ENCODE assay signal across 8 cellular contexts in the genomic region with DNA sequence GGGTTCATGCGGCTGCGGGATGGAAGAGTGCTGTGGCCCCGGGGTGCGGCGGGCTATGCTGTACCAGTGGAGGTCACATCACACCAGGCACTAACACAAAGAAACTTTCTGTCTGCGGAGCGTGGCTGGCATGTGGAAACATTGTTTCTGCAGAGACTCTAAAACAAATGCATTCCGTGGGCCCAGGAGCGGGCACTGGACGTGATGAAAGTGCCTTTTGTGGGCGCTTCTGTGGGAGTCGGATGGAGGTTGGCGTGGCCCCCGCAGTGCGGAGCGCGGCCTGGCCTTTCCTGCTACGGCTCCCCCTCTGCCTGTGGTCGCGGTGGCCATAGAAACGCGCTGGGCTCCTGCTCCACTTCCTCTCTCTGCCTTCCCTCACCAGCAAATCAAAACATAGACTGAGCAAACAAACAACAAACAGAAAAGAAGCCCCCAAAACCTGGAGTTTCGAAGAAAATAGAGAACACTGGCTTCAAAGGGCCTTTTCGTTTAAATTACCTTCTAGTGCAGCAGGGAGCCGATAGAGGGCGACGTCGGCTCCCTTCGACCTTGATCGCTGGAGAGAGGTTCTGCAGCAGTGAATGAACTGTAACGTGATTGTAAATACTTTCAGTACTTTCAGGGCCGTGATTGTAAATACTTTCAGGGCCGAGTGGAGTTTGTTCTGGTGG. TPM values are rescaled to one million over a fixed set of nuclear protein-coding genes. Genes with fewer than 3 reads are reported as not detected.
DNase-seq lines count a peak whose midpoint lies in the region; ATAC-seq, FAIRE-seq and TF ChIP-seq lines count a peak whose summit lies in the region.

No MANE protein-coding gene starts in this region.

- ATAC-seq in HG03354 (IDR thresholded peaks at IDR 0.05; ENCODE audit: poor library complexity, severe bottlenecking, unreplicated experiment), result peak; percentile 85
- no peak for ATAC-seq in GM18520 (IDR thresholded peaks at IDR 0.05; ENCODE audit: unreplicated experiment)

- H3K27ac Mint-ChIP-seq in CD14-positive monocyte (peak overlapping the region; percentile 58 to 91 (median 83)), astrocyte (ENCODE audit: unreplicated experiment) (no peak overlapping the region)

- peak; percentile 71 for TF ChIP-seq CTCF in CD14-positive monocyte (IDR thresholded peaks at IDR 0.05)
- peak; percentile 57 for TF ChIP-seq CTCF in astrocyte (IDR thresholded peaks at IDR 0.05; ENCODE audit: insufficient read depth, low read depth, low read length)
- TF ChIP-seq CTCF in keratinocyte (optimal IDR thresholded peaks at IDR 0.05 in 1 of 3, IDR thresholded peaks at IDR 0.05 in 1 of 3, conservative IDR thresholded peaks at IDR 0.05 in 1 of 3; ENCODE audit: extremely low read depth in 1 of 3, insufficient read depth in 2 of 3, low read length in 3 of 3), result peak; percentile 33 to 49 (median 47)

- intact Hi-C loops in CD14-positive monocyte (cut with micrococcal nuclease), result no loop called here

- no peaks in the 10 kb centered on the region for H3K4me1 ChIP-seq in astrocyte (ENCODE audit: insufficient read depth, low read length)
- H3K4me1 ChIP-seq in keratinocyte (ENCODE audit: control insufficient read depth, extremely low read depth, insufficient read depth, low read length), result peaks cover 3% of the 10 kb centered on the region

- DNase-seq in CD14-positive monocyte (ENCODE audit: low spot score) (no peak), GM19238 (ENCODE audit: insufficient read length, low spot score) (peak; percentile 13), SKM-1 treated with dmso at 0.1 percent for 144 hours (lab: John Stamatoyannopoulos, UW; ENCODE audit: unreplicated experiment) (peak; percentile 51), astrocyte (ENCODE audit: low read depth) (no peak), keratinocyte (ENCODE audit: low read depth, low spot score) (no peak)
- DNase-seq in stimulated activated CD4-positive, alpha-beta T cell treated with anti-CD3 and anti-CD28 coated beads, Interleukin-4, amount 100 ng/mL, for 4 hours, result peak; percentile 33 to 40

- H3K9me3 ChIP-seq in astrocyte (ENCODE audit: insufficient read depth, low read depth, low read length) (no peaks in the 10 kb centered on the region), keratinocyte (ENCODE audit: control insufficient read depth, low read depth, low read length) (no peaks in the 10 kb centered on the region)

- H3K36me3 Mint-ChIP-seq in CD14-positive monocyte (no peaks in the 10 kb centered on the region), astrocyte (ENCODE audit: low read depth, unreplicated experiment) (peaks cover 3% of the 10 kb centered on the region)

- H3K9ac ChIP-seq in astrocyte (ENCODE audit: low read length), result no peak overlapping the region
- no peak overlapping the region for H3K9ac ChIP-seq in keratinocyte (ENCODE audit: control insufficient read depth, extremely low read depth, insufficient read depth, low read length)

- H3K36me3 ChIP-seq in astrocyte (ENCODE audit: insufficient read depth, low read length) (no peaks in the 10 kb centered on the region), keratinocyte (ENCODE audit: control insufficient read depth in 2 of 2, extremely low read depth in 1 of 2, insufficient read depth in 2 of 2, low read length in 2 of 2) (no peaks in the 10 kb centered on the region)

- H3K9me3 Mint-ChIP-seq in CD14-positive monocyte (peaks cover 0 to 2% (median 0%) of the 10 kb centered on the region in 7 donors), astrocyte (ENCODE audit: unreplicated experiment) (no peaks in the 10 kb centered on the region)

- H3K4me1 Mint-ChIP-seq in CD14-positive monocyte, result peaks cover 22% of the 10 kb centered on the region
- H3K4me1 Mint-ChIP-seq in astrocyte (ENCODE audit: low read depth, unreplicated experiment), result peaks cover 2% of the 10 kb centered on the region

- peak overlapping the region; percentile 42 for H3K4me2 ChIP-seq in astrocyte (ENCODE audit: low read length)
- no peak overlapping the region for H3K4me2 ChIP-seq in keratinocyte (ENCODE audit: control insufficient read depth, extremely low read depth, insufficient read depth, low read depth, low read length)

- FAIRE-seq in astrocyte (lab: Jason Lieb, UNC) (no peak), keratinocyte (lab: Jason Lieb, UNC) (no peak)

- no peak overlapping the region for H3K27ac ChIP-seq in astrocyte (ENCODE audit: low read depth, low read length)
- H3K27ac ChIP-seq in keratinocyte (ENCODE audit: control insufficient read depth, insufficient read depth, low read length), result no peak overlapping the region

- H3K9me1 ChIP-seq in keratinocyte (ENCODE audit: control insufficient read depth, extremely low read depth, insufficient read depth, low read length), result no peaks in the 10 kb centered on the region

- H3K4me3 Mint-ChIP-seq in CD14-positive monocyte (peak overlapping the region; percentile 74 to 87), astrocyte (ENCODE audit: unreplicated experiment) (no peak overlapping the region)

- H4K20me1 ChIP-seq in astrocyte (ENCODE audit: insufficient read depth, low read length), result no peaks in the 10 kb centered on the region
- no peaks in the 10 kb centered on the region for H4K20me1 ChIP-seq in keratinocyte (ENCODE audit: control insufficient read depth, extremely low read depth, insufficient read depth, low read length)

- H3K79me2 ChIP-seq in astrocyte (ENCODE audit: insufficient read depth, low read length) (no peaks in the 10 kb centered on the region), keratinocyte (ENCODE audit: control insufficient read depth, insufficient read depth, low read length) (no peaks in the 10 kb centered on the region)

- H3K27me3 ChIP-seq in astrocyte (ENCODE audit: insufficient read depth, low read length) (no peaks in the 10 kb centered on the region), keratinocyte (ENCODE audit: control insufficient read depth, extremely low read depth, insufficient read depth, low read length) (no peaks in the 10 kb centered on the region)

- dilution Hi-C loops in keratinocyte (cut with MboI; ENCODE audit: extremely low pct_ligation_motif_present, low sequenced_read_pairs), result no loop called here

- H2AFZ ChIP-seq in astrocyte (ENCODE audit: low read depth, low read length), result peak overlapping the region; percentile 39
- H2AFZ ChIP-seq in keratinocyte (ENCODE audit: control insufficient read depth, low read length), result no peak overlapping the region

- peaks cover 0 to 4% (median under 1%) of the 10 kb centered on the region in 3 donors for H3K27me3 Mint-ChIP-seq in CD14-positive monocyte (ENCODE audit: low read depth in 3 of 3)
- H3K27me3 Mint-ChIP-seq in astrocyte (ENCODE audit: low read depth, unreplicated experiment), result no peaks in the 10 kb centered on the region

- H3K4me3 ChIP-seq in astrocyte (ENCODE audit: insufficient read depth, low read depth, low read length), result no peak overlapping the region
- no peak overlapping the region for H3K4me3 ChIP-seq in keratinocyte (ENCODE audit: control insufficient read depth in 2 of 3, extremely low read depth in 1 of 3, insufficient read depth in 2 of 3, low read depth in 1 of 3, low read length in 3 of 3)

RNA-seq across cellular contexts. Expression of gene KIF5C, which starts 51.4 kb away (rescaled TPM):
- polyA plus RNA-seq in CD14-positive monocyte (not detected), keratinocyte (0.01 to 0.09 TPM (median 0.03 TPM) in 3 replicates)
- total RNA-seq in astrocyte, result 21.0 and 24.3 TPM in 2 replicates
- polyA plus RNA-seq in keratinocyte (2011; ENCODE audit: low read depth), result not detected
- polyA plus RNA-seq in keratinocyte (2011; cell fraction: cytosol; rRNA removed), result 0.01 TPM in 1 of 2 replicates, not detected in the other
- 0.03 and 0.04 TPM in 2 replicates for polyA plus RNA-seq in keratinocyte (2011; cell fraction: nucleus; rRNA removed)
- 0.05 TPM in 1 of 2 replicates, not detected in the other for polyA plus RNA-seq in keratinocyte (2012; ENCODE audit: low replicate concordance)
- polyA minus RNA-seq in keratinocyte, result not detected in 3 replicates
- not detected for polyA minus RNA-seq in keratinocyte (2011; cell fraction: cytosol; rRNA and poly(A)+ RNA removed)
- polyA minus RNA-seq in keratinocyte (2011; cell fraction: nucleus; rRNA and poly(A)+ RNA removed), result 0.11 TPM in 1 of 2 replicates, not detected in the other

Comparison
In these comparisons a context has a peak if more than half of its experiments do, and no peak if none do; other contexts are left out.
1. DNase-seq: peak in GM19238 (single experiment), SKM-1 treated with dmso at 0.1 percent for 144 hours (single experiment) and stimulated activated CD4-positive, alpha-beta T cell treated with anti-CD3 and anti-CD28 coated beads, Interleukin-4, amount 100 ng/mL, for 4 hours (2 of 2); none in CD14-positive monocyte (single experiment), astrocyte (single experiment) and keratinocyte (single experiment).
2. Peak in every context shown above with its lines, with median percentiles within 50 percentile points of each other: CTCF ChIP-seq.